11 cellular contexts compared by ENCODE assay signal in the genomic region with DNA sequence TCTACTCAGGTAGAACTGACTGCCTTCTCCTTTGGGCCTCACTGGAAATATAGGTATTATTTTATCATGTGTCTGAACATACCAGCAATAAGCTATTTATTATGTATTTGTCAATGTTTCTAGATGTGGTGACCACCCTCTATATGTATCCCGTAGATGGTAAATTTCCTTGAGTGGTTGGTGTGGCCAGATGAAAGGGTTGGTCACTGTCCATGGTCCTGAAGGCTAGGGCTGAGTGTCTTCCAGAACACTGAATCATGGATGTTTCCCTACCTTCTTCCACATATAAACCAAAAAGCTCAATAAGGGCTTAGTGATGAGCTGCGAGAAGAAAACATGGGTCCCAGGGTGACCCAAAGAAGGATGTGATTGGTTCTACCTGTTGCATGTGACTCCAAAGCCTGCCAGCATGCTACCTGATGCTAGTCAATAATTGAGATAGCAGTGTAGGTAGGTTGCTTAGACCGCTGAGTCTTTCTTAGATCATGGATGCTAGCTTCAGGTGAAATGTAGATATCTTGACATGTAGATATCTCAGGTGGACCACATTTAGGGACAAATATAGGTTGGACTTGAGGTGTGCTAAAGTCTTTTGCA.
A peak's percentile ranks its signal among the peaks of the same experiment; 100 is the strongest.
DNase-seq lines count a peak whose midpoint lies in the region; ATAC-seq and TF ChIP-seq lines count a peak whose summit lies in the region.
"Had no signal": no experiment of that assay in that cellular context is flagged by ENCODE, and none has a peak within 500 bp of the region (broad histone marks: within the 10 kb centered on the region; RNA-seq: fewer than 3 reads in every experiment).

No MANE protein-coding gene starts in this region.

- intact Hi-C loops in spleen (cut with DNase I; ENCODE audit: low total_unique reads) (no loop called here), ovary (cut with DNase I) (loop anchor here in 1 of 4 donors (10.0 kb wide), 1 partner anchor 272 kb away; no protein-coding TSS in a partner anchor)

- H3K4me2 ChIP-seq in GM23338 (no peak overlapping the region), hepatocyte (no peak overlapping the region)

- no peak overlapping the region for H3K4me3 ChIP-seq in GM23338
- H3K4me3 ChIP-seq in RWPE2 (ENCODE audit: severe bottlenecking): no peak overlapping the region
- no peak overlapping the region for H3K4me3 ChIP-seq in hepatocyte
- H3K4me3 ChIP-seq in spleen: no peak overlapping the region
- no peak overlapping the region for H3K4me3 ChIP-seq in ovary

- H3K27ac ChIP-seq in GM23338 (ENCODE audit: low read depth) (no peak overlapping the region), RWPE2 (ENCODE audit: poor library complexity, severe bottlenecking) (no peak overlapping the region), hepatocyte (no peak overlapping the region), spleen (no peak overlapping the region), ovary (no peak overlapping the region)

- H3K9me2 ChIP-seq in GM23338 (ENCODE audit: insufficient read depth) (0 out of 2 replicates have a peak, but pooled peaks cover 9% of the 10 kb centered on the region), hepatocyte (replicated peaks; ENCODE audit: insufficient read depth) (no peaks in the 10 kb centered on the region)

- WGBS in hepatocyte (ENCODE audit: low lambda C conversion rate, missing lambda C conversion rate): 59% methylated on average over 3 of the region's 3 CpGs
- 63 to 69% (median 66%) methylated on average over 3 of the region's 3 CpGs for WGBS in spleen, 5 donors
- 51 to 64% (median 56%) methylated on average over 3 of the region's 3 CpGs for WGBS in ovary, 3 donors

- H2AFZ ChIP-seq in GM23338 (no peak overlapping the region), hepatocyte (no peak overlapping the region)

- H3K27ac Mint-ChIP-seq in GM23338: no peak overlapping the region

- H3K36me3 Mint-ChIP-seq in GM23338 (ENCODE audit: low read depth): no peaks in the 10 kb centered on the region

- no peak for TF ChIP-seq CTCF in GM23338 (conservative IDR thresholded peaks at IDR 0.05; ENCODE audit: low read depth in 2 of 2)
- TF ChIP-seq CTCF in RWPE2 (IDR thresholded peaks at IDR 0.05; ENCODE audit: poor library complexity, severe bottlenecking): no peak
- no peak for TF ChIP-seq CTCF in hepatocyte (IDR thresholded peaks at IDR 0.05; ENCODE audit: poor library complexity)
- no peak for TF ChIP-seq CTCF in spleen (IDR thresholded peaks at IDR 0.05 in 8 of 11, conservative IDR thresholded peaks at IDR 0.05 in 3 of 11)
- no peak for TF ChIP-seq CTCF in ovary (IDR thresholded peaks at IDR 0.05)

- H3K36me3 ChIP-seq in GM23338 (ENCODE audit: insufficient read depth) (no peaks in the 10 kb centered on the region), RWPE2 (ENCODE audit: low read depth) (no peaks in the 10 kb centered on the region), hepatocyte (replicated peaks; ENCODE audit: insufficient read depth, low read depth) (no peaks in the 10 kb centered on the region), spleen (no peaks in the 10 kb centered on the region), ovary (no peaks in the 10 kb centered on the region)

- DNase-seq in ACHN: peak; percentile 58
- peak; percentile 71 for DNase-seq in GM23338 (ENCODE audit: low spot score)
- DNase-seq in RWPE2 (ENCODE audit: low spot score): no peak
- peak; percentile 59 for DNase-seq in hepatocyte (ENCODE audit: low spot score)
- DNase-seq in spleen: no peak
- DNase-seq in ovary: no peak
- no peak for DNase-seq in T-helper 9 cell
- no peak for DNase-seq in DMS114 treated with DMSO at 0.1 percent for 48 hours (lab: John Stamatoyannopoulos, UW; ENCODE audit: unreplicated experiment)
- DNase-seq: NCI-H2171, retina had no signal

- no peak overlapping the region for H3K4me3 Mint-ChIP-seq in GM23338

- in situ Hi-C loops in ACHN (cut with HindIII; ENCODE audit: low pct_ligation_motif_present, low pct_unique_long_range_greater_than_20kb, low sequenced_read_pairs): no loop called here

- peak; percentile 33; the same call in 2 of the 3 replicates for ATAC-seq in GM23338
- 0 out of 3 replicates have a peak, but pooled peaks have one; percentile 29 for ATAC-seq in RWPE2 (ENCODE audit: low read depth)

- H3K4me1 Mint-ChIP-seq in GM23338: peaks cover 12% of the 10 kb centered on the region

- TF ChIP-seq POLR2A in spleen (IDR thresholded peaks at IDR 0.05) (no peak), ovary (IDR thresholded peaks at IDR 0.05) (no peak)

- H3K4me1 ChIP-seq in GM23338 (ENCODE audit: insufficient read depth) (no peaks in the 10 kb centered on the region; the same call in 1 of the 2 replicates), RWPE2 (ENCODE audit: insufficient read depth, poor library complexity, severe bottlenecking) (no peaks in the 10 kb centered on the region), hepatocyte (ENCODE audit: insufficient read depth) (no peaks in the 10 kb centered on the region), spleen (no peaks in the 10 kb centered on the region), ovary (ENCODE audit: insufficient read depth) (no peaks in the 10 kb centered on the region)
- H3K4me1 ChIP-seq: Caco-2 had no signal

- H3K9me3 Mint-ChIP-seq in GM23338: no peaks in the 10 kb centered on the region

- H3K27me3 ChIP-seq in GM23338 (ENCODE audit: insufficient read depth) (no peaks in the 10 kb centered on the region), RWPE2 (ENCODE audit: insufficient read depth, poor library complexity, severe bottlenecking) (no peaks in the 10 kb centered on the region), hepatocyte (peaks cover 4% of the 10 kb centered on the region), spleen (replicated peaks in 1 of 7) (peaks cover 0 to 32% (median 0%) of the 10 kb centered on the region in 7 donors), ovary (no peaks in the 10 kb centered on the region)

- H4K20me1 ChIP-seq in GM23338 (replicated peaks; ENCODE audit: insufficient read depth) (no peaks in the 10 kb centered on the region), hepatocyte (ENCODE audit: insufficient read depth, poor library complexity, severe bottlenecking) (no peaks in the 10 kb centered on the region)

- peaks cover 3% of the 10 kb centered on the region for H3K27me3 Mint-ChIP-seq in GM23338 (ENCODE audit: insufficient read depth, low read depth, poor library complexity)

- H3K79me2 ChIP-seq in GM23338 (replicated peaks; ENCODE audit: insufficient read depth): no peaks in the 10 kb centered on the region
- no peaks in the 10 kb centered on the region for H3K79me2 ChIP-seq in hepatocyte

- H3F3A ChIP-seq in GM23338 (replicated peaks; ENCODE audit: low read depth): no peaks in the 10 kb centered on the region

- H3K9me3 ChIP-seq in RWPE2 (ENCODE audit: severe bottlenecking) (no peaks in the 10 kb centered on the region), hepatocyte (ENCODE audit: low read depth) (no peaks in the 10 kb centered on the region), spleen (no peaks in the 10 kb centered on the region), ovary (no peaks in the 10 kb centered on the region)
- H3K9me3 ChIP-seq: Caco-2 had no signal

- TF ChIP-seq EP300 in ovary (IDR thresholded peaks at IDR 0.05): no peak

TF ChIP-seq in GM23338, 12 proteins besides CTCF, POLR2A, EP300 and RAD21:
- TF ChIP-seq NANOG (IDR thresholded peaks at IDR 0.05; ENCODE audit: borderline replicate concordance) (no peak), REST (IDR thresholded peaks at IDR 0.05; ENCODE audit: unreplicated experiment) (peak; percentile 88)

Comparison
In these comparisons a context has a peak if more than half of its experiments do, and no peak if none do; other contexts are left out.
1. DNase-seq: peak in ACHN (single experiment), GM23338 (single experiment) and hepatocyte (single experiment); none in RWPE2 (single experiment), spleen (single experiment), ovary (0 of 5), T-helper 9 cell (single experiment) and DMS114 treated with DMSO at 0.1 percent for 48 hours (single experiment).